Comparison of ENCODE assay signal across 1 cellular context in genomic region chr6:42025066-42025789, GRCh38.
TF ChIP-seq lines count a peak whose summit lies in the region.

No MANE protein-coding gene starts in this region.

TF ChIP-seq in GM12878, 131 proteins besides CTCF, POLR2A, EP300 and RAD21 (continued from another document and continues in another):
- TF ChIP-seq, protein P1, sequence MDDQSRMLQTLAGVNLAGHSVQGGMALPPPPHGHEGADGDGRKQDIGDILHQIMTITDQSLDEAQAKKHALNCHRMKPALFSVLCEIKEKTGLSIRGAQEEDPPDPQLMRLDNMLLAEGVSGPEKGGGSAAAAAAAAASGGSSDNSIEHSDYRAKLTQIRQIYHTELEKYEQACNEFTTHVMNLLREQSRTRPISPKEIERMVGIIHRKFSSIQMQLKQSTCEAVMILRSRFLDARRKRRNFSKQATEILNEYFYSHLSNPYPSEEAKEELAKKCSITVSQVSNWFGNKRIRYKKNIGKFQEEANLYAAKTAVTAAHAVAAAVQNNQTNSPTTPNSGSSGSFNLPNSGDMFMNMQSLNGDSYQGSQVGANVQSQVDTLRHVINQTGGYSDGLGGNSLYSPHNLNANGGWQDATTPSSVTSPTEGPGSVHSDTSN (IDR thresholded peaks at IDR 0.05; ENCODE audit: insufficient replicate concordance, low read depth, low read length) = no peak
- TF ChIP-seq SMARCA5 (IDR thresholded peaks at IDR 0.05) = no peak
- no peak for TF ChIP-seq BRCA1 (IDR thresholded peaks at IDR 0.05; ENCODE audit: low read depth, low read length)
- TF ChIP-seq CREM (IDR thresholded peaks at IDR 0.05; ENCODE audit: low read depth) = peak; percentile 55
- peak; percentile 56 for TF ChIP-seq RELA (IDR thresholded peaks at IDR 0.05; ENCODE audit: borderline replicate concordance, partially characterized antibody)
- peak; percentile 88 for TF ChIP-seq MEF2B (IDR thresholded peaks at IDR 0.05; ENCODE audit: partially characterized antibody, poor library complexity, severe bottlenecking)
- TF ChIP-seq NBN (IDR thresholded peaks at IDR 0.05) = peak; percentile 57; the same call in 1 of the 2 replicates
- no peak for TF ChIP-seq FOS (IDR thresholded peaks at IDR 0.05; ENCODE audit: borderline replicate concordance, extremely low read depth, insufficient read length)
- TF ChIP-seq ZNF687 (IDR thresholded peaks at IDR 0.05) = no peak
- TF ChIP-seq BACH1 (IDR thresholded peaks at IDR 0.05; ENCODE audit: borderline replicate concordance) = peak; percentile 49; the same call in 1 of the 2 replicates
- TF ChIP-seq, protein P2, sequence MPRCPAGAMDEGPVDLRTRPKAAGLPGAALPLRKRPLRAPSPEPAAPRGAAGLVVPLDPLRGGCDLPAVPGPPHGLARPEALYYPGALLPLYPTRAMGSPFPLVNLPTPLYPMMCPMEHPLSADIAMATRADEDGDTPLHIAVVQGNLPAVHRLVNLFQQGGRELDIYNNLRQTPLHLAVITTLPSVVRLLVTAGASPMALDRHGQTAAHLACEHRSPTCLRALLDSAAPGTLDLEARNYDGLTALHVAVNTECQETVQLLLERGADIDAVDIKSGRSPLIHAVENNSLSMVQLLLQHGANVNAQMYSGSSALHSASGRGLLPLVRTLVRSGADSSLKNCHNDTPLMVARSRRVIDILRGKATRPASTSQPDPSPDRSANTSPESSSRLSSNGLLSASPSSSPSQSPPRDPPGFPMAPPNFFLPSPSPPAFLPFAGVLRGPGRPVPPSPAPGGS (IDR thresholded peaks at IDR 0.05; ENCODE audit: borderline replicate concordance, insufficient read depth, low read depth, low read length, poor library complexity, severe bottlenecking) = peak; percentile 47
- TF ChIP-seq SREBF2 (IDR thresholded peaks at IDR 0.05; ENCODE audit: low read length) = no peak
- peak; percentile 59; the same call in 1 of the 2 replicates for TF ChIP-seq HDGF (IDR thresholded peaks at IDR 0.05)
- TF ChIP-seq LARP7 (IDR thresholded peaks at IDR 0.05) = no peak
- no peak for TF ChIP-seq EGR1 (IDR thresholded peaks at IDR 0.05; ENCODE audit: borderline replicate concordance in 1 of 2, low read depth in 2 of 2, low read length in 2 of 2)
- TF ChIP-seq DPF2 (IDR thresholded peaks at IDR 0.05) = peak; percentile 93
- TF ChIP-seq, protein P3, sequence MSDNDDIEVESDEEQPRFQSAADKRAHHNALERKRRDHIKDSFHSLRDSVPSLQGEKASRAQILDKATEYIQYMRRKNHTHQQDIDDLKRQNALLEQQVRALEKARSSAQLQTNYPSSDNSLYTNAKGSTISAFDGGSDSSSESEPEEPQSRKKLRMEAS (IDR thresholded peaks at IDR 0.05; ENCODE audit: low read depth, low read length) = no peak
- TF ChIP-seq CEBPB (IDR thresholded peaks at IDR 0.05; ENCODE audit: borderline replicate concordance in 1 of 2, low read depth in 2 of 2, low read length in 2 of 2) = no peak
- TF ChIP-seq ETV6 (conservative IDR thresholded peaks at IDR 0.05 in 1 of 2, IDR thresholded peaks at IDR 0.05 in 1 of 2; ENCODE audit: borderline replicate concordance in 1 of 2, low read depth in 1 of 2) = 0 out of 4 replicates have a peak, but pooled peaks of 1 of the 2 experiments have one; percentile 44
- TF ChIP-seq SKIL (IDR thresholded peaks at IDR 0.05; ENCODE audit: low read depth, poor library complexity, severe bottlenecking) = no peak
- TF ChIP-seq SP1 (IDR thresholded peaks at IDR 0.05; ENCODE audit: low read depth, low read length) = no peak
- TF ChIP-seq SMC3 (IDR thresholded peaks at IDR 0.05; ENCODE audit: borderline replicate concordance, low read length) = peak; percentile 12; the same call in 1 of the 2 replicates
- TF ChIP-seq, protein P4, sequence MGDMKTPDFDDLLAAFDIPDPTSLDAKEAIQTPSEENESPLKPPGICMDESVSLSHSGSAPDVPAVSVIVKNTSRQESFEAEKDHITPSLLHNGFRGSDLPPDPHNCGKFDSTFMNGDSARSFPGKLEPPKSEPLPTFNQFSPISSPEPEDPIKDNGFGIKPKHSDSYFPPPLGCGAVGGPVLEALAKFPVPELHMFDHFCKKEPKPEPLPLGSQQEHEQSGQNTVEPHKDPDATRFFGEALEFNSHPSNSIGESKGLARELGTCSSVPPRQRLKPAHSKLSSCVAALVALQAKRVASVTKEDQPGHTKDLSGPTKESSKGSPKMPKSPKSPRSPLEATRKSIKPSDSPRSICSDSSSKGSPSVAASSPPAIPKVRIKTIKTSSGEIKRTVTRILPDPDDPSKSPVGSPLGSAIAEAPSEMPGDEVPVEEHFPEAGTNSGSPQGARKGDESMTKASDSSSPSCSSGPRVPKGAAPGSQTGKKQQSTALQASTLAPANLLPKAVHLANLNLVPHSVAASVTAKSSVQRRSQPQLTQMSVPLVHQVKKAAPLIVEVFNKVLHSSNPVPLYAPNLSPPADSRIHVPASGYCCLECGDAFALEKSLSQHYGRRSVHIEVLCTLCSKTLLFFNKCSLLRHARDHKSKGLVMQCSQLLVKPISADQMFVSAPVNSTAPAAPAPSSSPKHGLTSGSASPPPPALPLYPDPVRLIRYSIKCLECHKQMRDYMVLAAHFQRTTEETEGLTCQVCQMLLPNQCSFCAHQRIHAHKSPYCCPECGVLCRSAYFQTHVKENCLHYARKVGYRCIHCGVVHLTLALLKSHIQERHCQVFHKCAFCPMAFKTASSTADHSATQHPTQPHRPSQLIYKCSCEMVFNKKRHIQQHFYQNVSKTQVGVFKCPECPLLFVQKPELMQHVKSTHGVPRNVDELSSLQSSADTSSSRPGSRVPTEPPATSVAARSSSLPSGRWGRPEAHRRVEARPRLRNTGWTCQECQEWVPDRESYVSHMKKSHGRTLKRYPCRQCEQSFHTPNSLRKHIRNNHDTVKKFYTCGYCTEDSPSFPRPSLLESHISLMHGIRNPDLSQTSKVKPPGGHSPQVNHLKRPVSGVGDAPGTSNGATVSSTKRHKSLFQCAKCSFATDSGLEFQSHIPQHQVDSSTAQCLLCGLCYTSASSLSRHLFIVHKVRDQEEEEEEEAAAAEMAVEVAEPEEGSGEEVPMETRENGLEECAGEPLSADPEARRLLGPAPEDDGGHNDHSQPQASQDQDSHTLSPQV (IDR thresholded peaks at IDR 0.05) = no peak
- TF ChIP-seq HDAC2 (IDR thresholded peaks at IDR 0.05) = no peak
- TF ChIP-seq ZNF384 (IDR thresholded peaks at IDR 0.05; ENCODE audit: borderline replicate concordance, low read depth, low read length) = no peak
- peak; percentile 56; the same call in 1 of the 2 replicates for TF ChIP-seq PAX5 (IDR thresholded peaks at IDR 0.05; ENCODE audit: borderline replicate concordance, low read depth, low read length)
- no peak for TF ChIP-seq STAT3 (IDR thresholded peaks at IDR 0.05; ENCODE audit: low read depth, low read length)
- 0 out of 2 replicates have a peak, but pooled peaks have one; percentile 31 for TF ChIP-seq MXI1 (IDR thresholded peaks at IDR 0.05; ENCODE audit: low read depth, low read length)
- TF ChIP-seq IKZF1 (conservative IDR thresholded peaks at IDR 0.05) = peak; percentile 92
- TF ChIP-seq, protein P5, sequence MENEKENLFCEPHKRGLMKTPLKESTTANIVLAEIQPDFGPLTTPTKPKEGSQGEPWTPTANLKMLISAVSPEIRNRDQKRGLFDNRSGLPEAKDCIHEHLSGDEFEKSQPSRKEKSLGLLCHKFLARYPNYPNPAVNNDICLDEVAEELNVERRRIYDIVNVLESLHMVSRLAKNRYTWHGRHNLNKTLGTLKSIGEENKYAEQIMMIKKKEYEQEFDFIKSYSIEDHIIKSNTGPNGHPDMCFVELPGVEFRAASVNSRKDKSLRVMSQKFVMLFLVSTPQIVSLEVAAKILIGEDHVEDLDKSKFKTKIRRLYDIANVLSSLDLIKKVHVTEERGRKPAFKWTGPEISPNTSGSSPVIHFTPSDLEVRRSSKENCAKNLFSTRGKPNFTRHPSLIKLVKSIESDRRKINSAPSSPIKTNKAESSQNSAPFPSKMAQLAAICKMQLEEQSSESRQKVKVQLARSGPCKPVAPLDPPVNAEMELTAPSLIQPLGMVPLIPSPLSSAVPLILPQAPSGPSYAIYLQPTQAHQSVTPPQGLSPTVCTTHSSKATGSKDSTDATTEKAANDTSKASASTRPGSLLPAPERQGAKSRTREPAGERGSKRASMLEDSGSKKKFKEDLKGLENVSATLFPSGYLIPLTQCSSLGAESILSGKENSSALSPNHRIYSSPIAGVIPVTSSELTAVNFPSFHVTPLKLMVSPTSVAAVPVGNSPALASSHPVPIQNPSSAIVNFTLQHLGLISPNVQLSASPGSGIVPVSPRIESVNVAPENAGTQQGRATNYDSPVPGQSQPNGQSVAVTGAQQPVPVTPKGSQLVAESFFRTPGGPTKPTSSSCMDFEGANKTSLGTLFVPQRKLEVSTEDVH (IDR thresholded peaks at IDR 0.05; ENCODE audit: low read depth, partially characterized antibody) = no peak
- TF ChIP-seq ZBED1 (IDR thresholded peaks at IDR 0.05; ENCODE audit: borderline replicate concordance) = no peak; the same call in 1 of the 2 replicates
- TF ChIP-seq, protein P6, sequence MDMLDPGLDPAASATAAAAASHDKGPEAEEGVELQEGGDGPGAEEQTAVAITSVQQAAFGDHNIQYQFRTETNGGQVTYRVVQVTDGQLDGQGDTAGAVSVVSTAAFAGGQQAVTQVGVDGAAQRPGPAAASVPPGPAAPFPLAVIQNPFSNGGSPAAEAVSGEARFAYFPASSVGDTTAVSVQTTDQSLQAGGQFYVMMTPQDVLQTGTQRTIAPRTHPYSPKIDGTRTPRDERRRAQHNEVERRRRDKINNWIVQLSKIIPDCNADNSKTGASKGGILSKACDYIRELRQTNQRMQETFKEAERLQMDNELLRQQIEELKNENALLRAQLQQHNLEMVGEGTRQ (IDR thresholded peaks at IDR 0.05; ENCODE audit: borderline replicate concordance, low read depth, low read length) = no peak
- TF ChIP-seq RELB (IDR thresholded peaks at IDR 0.05; ENCODE audit: low read depth) = peak; percentile 71
- no peak for TF ChIP-seq BMI1 (IDR thresholded peaks at IDR 0.05; ENCODE audit: borderline replicate concordance)
- no peak for TF ChIP-seq ASH2L (IDR thresholded peaks at IDR 0.05; ENCODE audit: borderline replicate concordance, low read depth)
- no peak for TF ChIP-seq ESRRA (IDR thresholded peaks at IDR 0.05; ENCODE audit: low read length)
- TF ChIP-seq CREB1 (IDR thresholded peaks at IDR 0.05; ENCODE audit: low read depth) = peak; percentile 37; the same call in 1 of the 2 replicates
- TF ChIP-seq IKZF2 (IDR thresholded peaks at IDR 0.05) = peak; percentile 91
- TF ChIP-seq USF1 (IDR thresholded peaks at IDR 0.05; ENCODE audit: borderline replicate concordance, extremely low read length, insufficient read depth, low read depth, low read length) = no peak
